In genomic region chr17:50465635-50466034, GRCh38 we compare ENCODE assay signal across 24 cellular contexts. TPM values are rescaled to one million over a fixed set of nuclear protein-coding genes. Genes with fewer than 3 reads are reported as not detected.
"Had no signal": no experiment of that assay in that cellular context is flagged by ENCODE, and none has a peak within 500 bp of the region (broad histone marks: within the 10 kb centered on the region; RNA-seq: fewer than 3 reads in every experiment).

No MANE protein-coding gene starts in this region.

- H3K27me3 ChIP-seq: body of pancreas had no signal

- ATAC-seq: activated CD4-positive, alpha-beta T cell treated with anti-CD3 and anti-CD28 coated beads for 36 hours; activated CD8-positive, alpha-beta T cell treated with anti-CD3 and anti-CD28 coated beads for 36 hours; activated naive CD4-positive, alpha-beta T cell treated with anti-CD3 and anti-CD28 coated beads, Interleukin-2, amount 50 U/mL, for 72 hours; activated naive CD8-positive, alpha-beta T cell treated with anti-CD3 and anti-CD28 coated beads, Interleukin-2, amount 50 U/mL, for 24 hours; activated T-cell treated with anti-CD3 and anti-CD28 coated beads, Interleukin-2, amount 50 U/mL, for 72 hours; body of pancreas; Panc1; Right ventricle myocardium inferior; T-cell had no signal

- H3K36me3 Mint-ChIP-seq: activated naive CD4-positive, alpha-beta T cell treated with anti-CD3 and anti-CD28 coated beads, Interleukin-2, amount 50 U/mL, for 72 hours had no signal

- H3K9me3 Mint-ChIP-seq: activated CD8-positive, alpha-beta T cell treated with anti-CD3 and anti-CD28 coated beads for 36 hours; activated naive CD4-positive, alpha-beta T cell treated with anti-CD3 and anti-CD28 coated beads, Interleukin-2, amount 50 U/mL, for 72 hours; activated naive CD8-positive, alpha-beta T cell treated with anti-CD3 and anti-CD28 coated beads, Interleukin-2, amount 50 U/mL, for 24 hours; activated T-cell treated with anti-CD3 and anti-CD28 coated beads, Interleukin-2, amount 50 U/mL, for 72 hours; central memory CD8-positive, alpha-beta T cell; T-cell had no signal

- H3K27ac Mint-ChIP-seq: activated CD4-positive, alpha-beta T cell treated with anti-CD3 and anti-CD28 coated beads for 36 hours; activated CD8-positive, alpha-beta T cell treated with anti-CD3 and anti-CD28 coated beads for 36 hours; activated naive CD4-positive, alpha-beta T cell treated with anti-CD3 and anti-CD28 coated beads, Interleukin-2, amount 50 U/mL, for 72 hours; activated naive CD8-positive, alpha-beta T cell treated with anti-CD3 and anti-CD28 coated beads, Interleukin-2, amount 50 U/mL, for 24 hours; activated T-cell treated with anti-CD3 and anti-CD28 coated beads, Interleukin-2, amount 50 U/mL, for 72 hours; T-cell had no signal

- H3K4me3 ChIP-seq: ascending aorta, body of pancreas, SK-N-MC had no signal

- DNase-seq: activated CD4-positive, alpha-beta T cell treated with anti-CD3 and anti-CD28 coated beads for 36 hours; activated CD4-positive, alpha-beta T cell treated with anti-CD3 and anti-CD28 coated beads, Interleukin-2, amount 50 U/mL, for 1 hour; activated CD8-positive, alpha-beta memory T cell treated with anti-CD3 and anti-CD28 coated beads, Interleukin-2, amount 50 U/mL, for 4 hours; activated CD8-positive, alpha-beta T cell treated with anti-CD3 and anti-CD28 coated beads for 36 hours; activated naive CD8-positive, alpha-beta T cell treated with anti-CD3 and anti-CD28 coated beads, Interleukin-2, amount 50 U/mL, for 24 hours; activated T-cell treated with anti-CD3 and anti-CD28 coated beads, Interleukin-2, amount 50 U/mL, for 72 hours; amniotic stem cell; body of pancreas; Karpas-422; MM.1S; NCI-H1436 treated with DMSO at 0.1 percent for 48 hours; NCI-H187 treated with DMSO at 0.1 percent for 48 hours; NK-92 treated with Interleukin-12 subunit alpha and Interleukin-12 subunit beta, amount 100 ng/mL, for 24 hours; OCI-M1; T-cell; T-helper 2 cell; T1000 had no signal

- H3K9me3 ChIP-seq: ascending aorta, body of pancreas had no signal

- H3K27ac ChIP-seq: ascending aorta, body of pancreas, SK-N-MC, VCaP had no signal

- H3K4me3 Mint-ChIP-seq: activated CD4-positive, alpha-beta T cell treated with anti-CD3 and anti-CD28 coated beads for 36 hours; activated CD8-positive, alpha-beta T cell treated with anti-CD3 and anti-CD28 coated beads for 36 hours; activated naive CD8-positive, alpha-beta T cell treated with anti-CD3 and anti-CD28 coated beads, Interleukin-2, amount 50 U/mL, for 24 hours; activated T-cell treated with anti-CD3 and anti-CD28 coated beads, Interleukin-2, amount 50 U/mL, for 72 hours; central memory CD8-positive, alpha-beta T cell; T-cell had no signal

RNA-seq across cellular contexts. Expression of gene CHAD, which starts 3.0 kb away (rescaled TPM):
- total RNA-seq: activated CD4-positive, alpha-beta T cell treated with anti-CD3 and anti-CD28 coated beads for 36 hours; activated CD8-positive, alpha-beta T cell treated with anti-CD3 and anti-CD28 coated beads for 36 hours; activated naive CD4-positive, alpha-beta T cell treated with anti-CD3 and anti-CD28 coated beads, Interleukin-2, amount 50 U/mL, for 72 hours; activated T-cell treated with anti-CD3 and anti-CD28 coated beads, Interleukin-2, amount 50 U/mL, for 72 hours; ascending aorta; T-cell had no signal
